19 cellular contexts compared by ENCODE assay signal in the genomic region with DNA sequence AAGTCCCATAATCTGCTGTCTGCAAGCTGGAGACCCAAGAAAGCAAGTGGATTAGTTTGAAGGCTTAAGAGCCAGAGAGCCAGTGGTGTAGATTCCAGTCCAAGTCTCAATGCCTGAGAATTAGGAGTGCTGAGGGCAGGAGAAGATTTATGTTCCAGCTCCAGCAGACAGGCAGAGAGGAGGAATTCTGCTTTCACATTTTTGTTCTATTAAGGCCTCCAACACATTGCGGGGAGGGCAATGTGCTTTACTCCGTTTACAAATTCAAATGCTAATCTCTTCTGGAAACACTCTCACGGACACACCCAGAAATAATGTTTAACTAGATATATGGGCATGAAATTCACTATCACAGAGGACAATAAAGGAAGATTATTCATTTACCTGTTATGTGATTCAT. TPM values are rescaled to one million over a fixed set of nuclear protein-coding genes. Genes with fewer than 3 reads are reported as not detected.
DNase-seq lines count a peak whose midpoint lies in the region; ATAC-seq, FAIRE-seq and TF ChIP-seq lines count a peak whose summit lies in the region.
"Had no signal": no experiment of that assay in that cellular context is flagged by ENCODE, and none has a peak within 500 bp of the region (broad histone marks: within the 10 kb centered on the region; RNA-seq: fewer than 3 reads in every experiment).

No MANE protein-coding gene starts in this region.

- POLR2A ChIA-PET in naive thymus-derived CD8-positive, alpha-beta T cell (lab: Charles Lee): no interaction called here

- TF ChIP-seq CTCF in D721Med (IDR thresholded peaks at IDR 0.05; ENCODE audit: insufficient read depth, missing control alignments): no peak
- TF ChIP-seq CTCF in nephron (IDR thresholded peaks at IDR 0.05; ENCODE audit: unreplicated experiment in 3 of 3): no peak

- DNase-seq in D721Med (ENCODE audit: insufficient read length, low spot score) (no peak), NCI-H82 (lab: John Stamatoyannopoulos, UW) (peak; percentile 93), erythroblast (lab: John Stamatoyannopoulos, UW) (peak; percentile 17 to 59), HK-2 (ENCODE audit: unreplicated experiment) (no peak)
- no peak for DNase-seq in activated CD4-positive, alpha-beta T cell treated with anti-CD3 and anti-CD28 coated beads for 48 hours
- DNase-seq in activated CD4-positive, CD25-positive, alpha-beta regulatory T cell (lab: John Stamatoyannopoulos, UW): no peak
- DNase-seq in naive thymus-derived CD8-positive, alpha-beta T cell: no peak
- DNase-seq: AML-193; CD4-positive, CD25-positive, alpha-beta regulatory T cell; KG1; MG63; NCI-H1092 treated with DMSO at 0.1 percent for 48 hours; NCI-H1694; NCI-H2107; NCI-H226 had no signal

- no peak for ATAC-seq in naive thymus-derived CD8-positive, alpha-beta T cell
- ATAC-seq: HCT116, Right ventricle myocardium inferior had no signal

- peak; percentile 93 for FAIRE-seq in D721Med (lab: Jason Lieb, UNC)
- FAIRE-seq: GM19239 had no signal

- H3K4me3 Mint-ChIP-seq in nephron: no peak overlapping the region
- no peak overlapping the region for H3K4me3 Mint-ChIP-seq in naive thymus-derived CD8-positive, alpha-beta T cell
- H3K4me3 Mint-ChIP-seq: CD4-positive, CD25-positive, alpha-beta regulatory T cell had no signal

- H3K27ac Mint-ChIP-seq in nephron: peak overlapping the region; percentile 9 to 61 (median 42)
- H3K27ac Mint-ChIP-seq in naive thymus-derived CD8-positive, alpha-beta T cell: no peak overlapping the region
- H3K27ac Mint-ChIP-seq: CD4-positive, CD25-positive, alpha-beta regulatory T cell had no signal

- H3K9me3 Mint-ChIP-seq in nephron: peaks cover 11% of the 10 kb centered on the region
- peaks cover 12 to 29% (median 18%) of the 10 kb centered on the region in 9 donors for H3K9me3 Mint-ChIP-seq in naive thymus-derived CD8-positive, alpha-beta T cell

- no peak for TF ChIP-seq POLR2A in erythroblast (IDR thresholded peaks at IDR 0.05; ENCODE audit: low read length)

- no peaks in the 10 kb centered on the region for H3K27me3 Mint-ChIP-seq in nephron (ENCODE audit: low read depth)
- H3K27me3 Mint-ChIP-seq in naive thymus-derived CD8-positive, alpha-beta T cell: no peaks in the 10 kb centered on the region
- H3K27me3 Mint-ChIP-seq: CD4-positive, CD25-positive, alpha-beta regulatory T cell had no signal

- peaks cover 25% of the 10 kb centered on the region for H3K36me3 Mint-ChIP-seq in nephron (ENCODE audit: low read depth)
- peaks cover 26 to 44% (median 29%) of the 10 kb centered on the region in 3 donors for H3K36me3 Mint-ChIP-seq in naive thymus-derived CD8-positive, alpha-beta T cell

- peaks cover 4% of the 10 kb centered on the region for H3K4me1 Mint-ChIP-seq in nephron
- peaks cover 0 to 5% (median 2%) of the 10 kb centered on the region in 4 donors for H3K4me1 Mint-ChIP-seq in naive thymus-derived CD8-positive, alpha-beta T cell

RNA-seq across cellular contexts. Expression of a gene that starts 54.0 kb away (rescaled TPM):
- 10 to 100 TPM; 11.7 to 14.8 TPM for total RNA-seq in naive thymus-derived CD8-positive, alpha-beta T cell
- 10 to 100 TPM; 16.9 to 26.9 (median 22.1) TPM for polyA plus RNA-seq in naive thymus-derived CD8-positive, alpha-beta T cell

Comparison
In these comparisons a context has a peak if more than half of its experiments do, and no peak if none do; other contexts are left out.
1. DNase-seq: peak in NCI-H82 (single experiment) and erythroblast (2 of 2); none in D721Med (single experiment), activated CD4-positive, alpha-beta T cell treated with anti-CD3 and anti-CD28 coated beads for 48 hours (single experiment), activated CD4-positive, CD25-positive, alpha-beta regulatory T cell (0 of 4), naive thymus-derived CD8-positive, alpha-beta T cell (0 of 10) and HK-2 (single experiment).
2. H3K27ac Mint-ChIP-seq: peak in nephron (3 of 3); none in naive thymus-derived CD8-positive, alpha-beta T cell (0 of 10).